Comparison of ENCODE assay signal across 21 cellular contexts in genomic region chrX:131046596-131046995, GRCh38. TPM values are rescaled to one million over a fixed set of nuclear protein-coding genes. Genes with fewer than 3 reads are reported as not detected.
DNase-seq lines count a peak whose midpoint lies in the region; TF ChIP-seq lines count a peak whose summit lies in the region.
"Had no signal": no experiment of that assay in that cellular context is flagged by ENCODE, and none has a peak within 500 bp of the region (broad histone marks: within the 10 kb centered on the region; RNA-seq: fewer than 3 reads in every experiment).

No MANE protein-coding gene starts in this region.

- no peak overlapping the region for H3K4me2 ChIP-seq in MM.1S (ENCODE audit: low read depth, low read length)
- H3K4me2 ChIP-seq: BLaER1 treated with 17β-estradiol and CSF1 and Interleukin-3, amounts not matched to agents 10 nM and 100 nM had no signal

- H3K4me1 ChIP-seq in HAP-1 (peaks cover 31% of the 10 kb centered on the region), MM.1S (ENCODE audit: low read length) (no peaks in the 10 kb centered on the region)
- H3K4me1 ChIP-seq: BLaER1 treated with 17β-estradiol and CSF1 and Interleukin-3, amounts not matched to agents 10 nM and 100 nM had no signal

- no peak overlapping the region for H3K27ac ChIP-seq in MM.1S (ENCODE audit: low read length)
- H3K27ac ChIP-seq: BLaER1 treated with 17β-estradiol and CSF1 and Interleukin-3, amounts not matched to agents 10 nM and 100 nM; HL-60 had no signal

- no peak overlapping the region for H3K9ac ChIP-seq in MM.1S (ENCODE audit: low read length)
- H3K9ac ChIP-seq: BLaER1 treated with 17β-estradiol and CSF1 and Interleukin-3, amounts not matched to agents 10 nM and 100 nM had no signal

- H3K9me2 ChIP-seq in MM.1S (replicated peaks; ENCODE audit: insufficient read depth, low read length): no peaks in the 10 kb centered on the region

- no peaks in the 10 kb centered on the region for H3K36me3 ChIP-seq in HAP-1 (replicated peaks)
- H3K36me3 ChIP-seq in MM.1S (replicated peaks; ENCODE audit: insufficient read depth, low read length): no peaks in the 10 kb centered on the region
- H3K36me3 ChIP-seq: BLaER1 treated with 17β-estradiol and CSF1 and Interleukin-3, amounts not matched to agents 10 nM and 100 nM had no signal

- H3K4me3 ChIP-seq in HAP-1 (no peak overlapping the region), MM.1S (ENCODE audit: low read length) (no peak overlapping the region)
- H3K4me3 ChIP-seq: BLaER1 treated with 17β-estradiol and CSF1 and Interleukin-3, amounts not matched to agents 10 nM and 100 nM; K562 had no signal

- in situ Hi-C loops in HAP-1 (cut with MboI; ENCODE audit: low sequenced_read_pairs): no loop called here

- H3K27ac Mint-ChIP-seq in endothelial cell (ENCODE audit: unreplicated experiment): peak overlapping the region; percentile 18
- H3K27ac Mint-ChIP-seq: B cell; CD8-positive, alpha-beta T cell had no signal

- no peaks in the 10 kb centered on the region for H3K9me3 ChIP-seq in HAP-1
- no peaks in the 10 kb centered on the region for H3K9me3 ChIP-seq in MM.1S (replicated peaks; ENCODE audit: insufficient read depth, low read length)
- H3K9me3 ChIP-seq: BLaER1 treated with 17β-estradiol and CSF1 and Interleukin-3, amounts not matched to agents 10 nM and 100 nM had no signal

- H3K79me2 ChIP-seq in MM.1S (ENCODE audit: low read length): no peaks in the 10 kb centered on the region

- no peak for TF ChIP-seq CTCF in endothelial cell (IDR thresholded peaks at IDR 0.05; ENCODE audit: unreplicated experiment)
- TF ChIP-seq CTCF in MM.1S (IDR thresholded peaks at IDR 0.05; ENCODE audit: low read length): no peak

- no peaks in the 10 kb centered on the region for H3K36me3 Mint-ChIP-seq in endothelial cell (ENCODE audit: low read depth, unreplicated experiment)
- H3K36me3 Mint-ChIP-seq: CD8-positive, alpha-beta T cell had no signal

- no peaks in the 10 kb centered on the region for H3K9me3 Mint-ChIP-seq in endothelial cell (ENCODE audit: unreplicated experiment)
- H3K9me3 Mint-ChIP-seq: CD8-positive, alpha-beta T cell had no signal

- H4K20me1 ChIP-seq in MM.1S (ENCODE audit: insufficient read depth, low read length): no peaks in the 10 kb centered on the region

- H3K27me3 Mint-ChIP-seq in endothelial cell (ENCODE audit: unreplicated experiment): peaks cover 2% of the 10 kb centered on the region

- H3K4me3 Mint-ChIP-seq in endothelial cell (ENCODE audit: unreplicated experiment): no peak overlapping the region
- H3K4me3 Mint-ChIP-seq: B cell; CD8-positive, alpha-beta T cell had no signal

- H3K27me3 ChIP-seq in HAP-1 (ENCODE audit: low read depth) (no peaks in the 10 kb centered on the region), MM.1S (replicated peaks; ENCODE audit: insufficient read depth, low read length) (no peaks in the 10 kb centered on the region)

- H3K4me1 Mint-ChIP-seq in endothelial cell (ENCODE audit: unreplicated experiment): peaks cover 4% of the 10 kb centered on the region
- H3K4me1 Mint-ChIP-seq: B cell had no signal

- peak; percentile 54 to 58 for DNase-seq in HAP-1 (ENCODE audit: low spot score in 2 of 2)
- DNase-seq in NCI-H69 (lab: John Stamatoyannopoulos, UW): peak; percentile 51
- no peak for DNase-seq in endothelial cell (ENCODE audit: low spot score)
- no peak for DNase-seq in activated effector memory CD4-positive, alpha-beta T cell treated with anti-CD3 and anti-CD28 coated beads, Interleukin-2, amount 50 U/mL, for 16 hours
- DNase-seq in activated gamma-delta T cell treated with Interleukin-2 at 50 U/mL for 16 hours: no peak
- DNase-seq in NCI-H187 (lab: John Stamatoyannopoulos, UW): no peak
- no peak for DNase-seq in MM.1S
- DNase-seq: CD8-positive, alpha-beta T cell; COR-L47; DMS 273 treated with DMSO at 0.1 percent for 48 hours; DMS53; DND-41; EL; HCEC 1CT; IMR-90 had no signal

- H3F3A ChIP-seq in MM.1S (ENCODE audit: insufficient read depth, low read length): no peaks in the 10 kb centered on the region

- no peak overlapping the region for H2AFZ ChIP-seq in MM.1S (ENCODE audit: low read length)

RNA-seq across cellular contexts. Expression of gene ARHGAP36, which starts 11.6 kb away (rescaled TPM):
- not detected for total RNA-seq in endothelial cell (ENCODE audit: unreplicated experiment)
- total RNA-seq: A172; B cell; CD8-positive, alpha-beta T cell; HT1080; IMR-90; K562 had no signal

Comparison
In these comparisons a context has a peak if more than half of its experiments do, and no peak if none do; other contexts are left out.
1. DNase-seq: peak in HAP-1 (2 of 2) and NCI-H69 (single experiment); none in endothelial cell (single experiment), activated effector memory CD4-positive, alpha-beta T cell treated with anti-CD3 and anti-CD28 coated beads, Interleukin-2, amount 50 U/mL, for 16 hours (single experiment), activated gamma-delta T cell treated with Interleukin-2 at 50 U/mL for 16 hours (single experiment), NCI-H187 (0 of 2) and MM.1S (single experiment).